Comparison of ENCODE assay signal across 1 cellular context in the genomic region with DNA sequence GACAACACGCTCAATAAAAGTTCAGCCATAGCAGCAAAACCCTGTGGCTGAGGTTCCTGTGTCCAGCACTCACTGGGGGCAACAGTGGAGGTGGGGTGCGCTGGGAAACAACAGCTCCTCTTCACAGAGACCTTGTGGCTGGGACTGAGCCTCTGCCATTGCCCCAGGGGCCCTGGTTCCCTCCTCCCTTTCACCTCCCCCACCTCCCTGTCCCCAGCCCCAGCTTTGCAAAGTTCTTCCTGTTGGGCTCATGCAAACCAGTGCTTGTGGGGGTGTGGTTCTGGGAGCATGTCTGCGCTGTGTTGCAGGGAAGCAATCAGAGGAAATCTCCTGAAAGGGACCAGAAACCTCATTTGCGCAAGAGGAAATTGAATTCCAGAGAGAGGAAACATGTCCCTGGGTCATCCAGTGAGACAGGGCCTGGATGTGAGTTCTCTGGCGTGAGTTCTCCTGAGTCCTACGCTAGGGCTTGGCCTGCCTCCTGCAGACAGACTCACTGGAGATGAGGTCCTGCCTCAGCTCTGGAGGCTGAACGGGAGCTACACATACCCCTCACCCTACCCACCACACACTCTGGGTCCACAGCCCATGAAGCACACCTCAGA.
TF ChIP-seq lines count a peak whose summit lies in the region.

No MANE protein-coding gene starts in this region.

TF ChIP-seq in H1, 55 proteins besides CTCF, POLR2A, EP300 and RAD21:
- TF ChIP-seq BCL11A (IDR thresholded peaks at IDR 0.05; ENCODE audit: low read depth in 2 of 2, low read length in 2 of 2) (no peak), CHD1 (IDR thresholded peaks at IDR 0.05; ENCODE audit: low read depth, low read length) (no peak), SAP30 (IDR thresholded peaks at IDR 0.05; ENCODE audit: insufficient read depth, insufficient replicate concordance, low read length) (no peak), TEAD4 (IDR thresholded peaks at IDR 0.05; ENCODE audit: low read depth, low read length) (no peak), ZNF274 (IDR thresholded peaks at IDR 0.05; ENCODE audit: borderline replicate concordance, extremely low read depth, low read length) (no peak), SRF (IDR thresholded peaks at IDR 0.05; ENCODE audit: low read depth, low read length) (no peak), CBX8 (IDR thresholded peaks at IDR 0.05; ENCODE audit: borderline replicate concordance, low read depth, low read length) (no peak), RBBP5 (IDR thresholded peaks at IDR 0.05; ENCODE audit: borderline replicate concordance, low read depth, low read length) (no peak)
- TF ChIP-seq, protein P1, sequence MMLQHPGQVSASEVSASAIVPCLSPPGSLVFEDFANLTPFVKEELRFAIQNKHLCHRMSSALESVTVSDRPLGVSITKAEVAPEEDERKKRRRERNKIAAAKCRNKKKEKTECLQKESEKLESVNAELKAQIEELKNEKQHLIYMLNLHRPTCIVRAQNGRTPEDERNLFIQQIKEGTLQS (IDR thresholded peaks at IDR 0.05; ENCODE audit: insufficient read depth, low read depth, low read length), result no peak
- TF ChIP-seq, protein P2, sequence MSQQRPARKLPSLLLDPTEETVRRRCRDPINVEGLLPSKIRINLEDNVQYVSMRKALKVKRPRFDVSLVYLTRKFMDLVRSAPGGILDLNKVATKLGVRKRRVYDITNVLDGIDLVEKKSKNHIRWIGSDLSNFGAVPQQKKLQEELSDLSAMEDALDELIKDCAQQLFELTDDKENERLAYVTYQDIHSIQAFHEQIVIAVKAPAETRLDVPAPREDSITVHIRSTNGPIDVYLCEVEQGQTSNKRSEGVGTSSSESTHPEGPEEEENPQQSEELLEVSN (IDR thresholded peaks at IDR 0.05), result no peak
TF ChIP-seq in H1: peak in this region for 0.
